9 cellular contexts compared by ENCODE assay signal in the genomic region with DNA sequence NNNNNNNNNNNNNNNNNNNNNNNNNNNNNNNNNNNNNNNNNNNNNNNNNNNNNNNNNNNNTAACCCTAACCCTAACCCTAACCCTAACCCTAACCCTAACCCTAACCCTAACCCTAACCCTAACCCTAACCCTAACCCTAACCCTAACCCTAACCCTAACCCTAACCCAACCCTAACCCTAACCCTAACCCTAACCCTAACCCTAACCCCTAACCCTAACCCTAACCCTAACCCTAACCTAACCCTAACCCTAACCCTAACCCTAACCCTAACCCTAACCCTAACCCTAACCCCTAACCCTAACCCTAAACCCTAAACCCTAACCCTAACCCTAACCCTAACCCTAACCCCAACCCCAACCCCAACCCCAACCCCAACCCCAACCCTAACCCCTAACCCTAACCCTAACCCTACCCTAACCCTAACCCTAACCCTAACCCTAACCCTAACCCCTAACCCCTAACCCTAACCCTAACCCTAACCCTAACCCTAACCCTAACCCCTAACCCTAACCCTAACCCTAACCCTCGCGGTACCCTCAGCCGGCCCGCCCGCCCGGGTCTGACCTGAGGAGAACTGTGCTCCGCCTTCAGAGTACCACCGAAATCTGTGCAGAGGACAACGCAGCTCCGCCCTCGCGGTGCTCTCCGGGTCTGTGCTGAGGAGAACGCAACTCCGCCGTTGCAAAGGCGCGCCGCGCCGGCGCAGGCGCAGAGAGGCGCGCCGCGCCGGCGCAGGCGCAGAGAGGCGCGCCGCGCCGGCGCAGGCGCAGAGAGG. TPM values are rescaled to one million over a fixed set of nuclear protein-coding genes. Genes with fewer than 3 reads are reported as not detected.
DNase-seq lines count a peak whose midpoint lies in the region; ATAC-seq, FAIRE-seq and TF ChIP-seq lines count a peak whose summit lies in the region.
"Not testable (repeated sequence)": the region's sequence is repeated elsewhere in the genome, so short reads cannot be mapped to it uniquely, and the experiment has no call there.
"Had no signal": no experiment of that assay in that cellular context is flagged by ENCODE, and none has a peak within 500 bp of the region (broad histone marks: within the 10 kb centered on the region; RNA-seq: fewer than 3 reads in every experiment).

No MANE protein-coding gene starts in this region.

- not testable (repeated sequence) for H3K27ac Mint-ChIP-seq in activated CD4-positive, alpha-beta memory T cell treated with anti-CD3 and anti-CD28 coated beads, Interleukin-2, amount 10 ng/mL, durations not matched to agents 7 days and 5 days; activated naive CD4-positive, alpha-beta T cell treated with anti-CD3 and anti-CD28 coated beads for 36 hours; osteocyte (ENCODE audit: unreplicated experiment)

- H3K14ac ChIP-seq in H1 (ENCODE audit: insufficient read length) = not testable (repeated sequence)

- CTCF ChIA-PET in activated CD4-positive, alpha-beta memory T cell treated with anti-CD3 and anti-CD28 coated beads, Interleukin-2, amount 10 ng/mL, durations not matched to agents 7 days and 5 days (lab: Charles Lee); activated naive CD4-positive, alpha-beta T cell treated with anti-CD3 and anti-CD28 coated beads for 36 hours (lab: Charles Lee); H1 (lab: Charles Lee; ENCODE audit: partially characterized antibody): not testable (repeated sequence)

- peak overlapping the region; percentile 89; the same call in 1 of the 2 replicates for H4K8ac ChIP-seq in H1 (ENCODE audit: extremely low read depth, insufficient read depth, low read length)

- not testable (repeated sequence) for TF ChIP-seq EP300 in H1 (IDR thresholded peaks at IDR 0.05; ENCODE audit: borderline replicate concordance in 1 of 2, low read depth in 2 of 2, low read length in 2 of 2)

- H3K23me2 ChIP-seq in H1 (ENCODE audit: low read depth, low read length) = not testable (repeated sequence)

- ATAC-seq in RWPE2 (ENCODE audit: low read depth) (peak; percentile 57), left lobe of liver (peak; percentile 55)

- H3K4me3 ChIP-seq in RWPE2 (ENCODE audit: severe bottlenecking); H1 (ENCODE audit: extremely low read depth in 1 of 4, insufficient read depth in 2 of 4, low read depth in 3 of 4, low read length in 4 of 4): not testable (repeated sequence)

- not testable (repeated sequence) for H2AK5ac ChIP-seq in H1 (ENCODE audit: low read depth, low read length)

- H2BK120ac ChIP-seq in H1 (replicated peaks; ENCODE audit: low read depth, low read length) = not testable (repeated sequence)

- not testable (repeated sequence) for H2BK20ac ChIP-seq in H1 (ENCODE audit: low read length)

- not testable (repeated sequence) for H3K9me3 Mint-ChIP-seq in activated CD4-positive, alpha-beta memory T cell treated with anti-CD3 and anti-CD28 coated beads, Interleukin-2, amount 10 ng/mL, durations not matched to agents 7 days and 5 days; activated naive CD4-positive, alpha-beta T cell treated with anti-CD3 and anti-CD28 coated beads for 36 hours; osteocyte (ENCODE audit: unreplicated experiment)

- not testable (repeated sequence) for H2AFZ ChIP-seq in H1 (ENCODE audit: low read length)

- H3K27me3 Mint-ChIP-seq in activated CD4-positive, alpha-beta memory T cell treated with anti-CD3 and anti-CD28 coated beads, Interleukin-2, amount 10 ng/mL, durations not matched to agents 7 days and 5 days; activated naive CD4-positive, alpha-beta T cell treated with anti-CD3 and anti-CD28 coated beads for 36 hours (ENCODE audit: low read depth); osteocyte (ENCODE audit: unreplicated experiment): not testable (repeated sequence)

- not testable (repeated sequence) for H3K27me3 ChIP-seq in RWPE2 (ENCODE audit: insufficient read depth, poor library complexity, severe bottlenecking); H1 (replicated peaks in 1 of 4; ENCODE audit: control insufficient read depth in 3 of 4, extremely low read depth in 1 of 4, insufficient read depth in 3 of 4, low read length in 3 of 4)

- H4K5ac ChIP-seq in H1 (ENCODE audit: insufficient read length, low read depth, low read length) = not testable (repeated sequence)

- POLR2A ChIA-PET in activated CD4-positive, alpha-beta memory T cell treated with anti-CD3 and anti-CD28 coated beads, Interleukin-2, amount 10 ng/mL, durations not matched to agents 7 days and 5 days (lab: Charles Lee); H1 (lab: Charles Lee; ENCODE audit: partially characterized antibody): not testable (repeated sequence)

- H3K9ac ChIP-seq in H1 (replicated peaks in 1 of 4; ENCODE audit: extremely low read depth in 1 of 4, low read depth in 3 of 4, low read length in 3 of 4) = not testable (repeated sequence)

- H3K36me3 ChIP-seq in RWPE2 (ENCODE audit: low read depth); H1 (ENCODE audit: control insufficient read depth in 2 of 4, insufficient read depth in 4 of 4, low read length in 3 of 4): not testable (repeated sequence)

- not testable (repeated sequence) for H3K4me1 Mint-ChIP-seq in activated CD4-positive, alpha-beta memory T cell treated with anti-CD3 and anti-CD28 coated beads, Interleukin-2, amount 10 ng/mL, durations not matched to agents 7 days and 5 days; activated naive CD4-positive, alpha-beta T cell treated with anti-CD3 and anti-CD28 coated beads for 36 hours (ENCODE audit: low read depth); osteocyte (ENCODE audit: unreplicated experiment)

- not testable (repeated sequence) for H3K79me2 ChIP-seq in H1 (ENCODE audit: control insufficient read depth in 1 of 2, insufficient read depth in 2 of 2, low read length in 2 of 2)

- not testable (repeated sequence) for H3K79me1 ChIP-seq in H1 (ENCODE audit: low read depth, low read length)

- not testable (repeated sequence) for H3K4ac ChIP-seq in H1 (replicated peaks; ENCODE audit: insufficient read length, low read depth, low read length)

- not testable (repeated sequence) for H2BK15ac ChIP-seq in H1 (ENCODE audit: low read length)

- not testable (repeated sequence) for H3K18ac ChIP-seq in H1 (ENCODE audit: extremely low read depth, low read length)

- TF ChIP-seq POLR2A in H1 (IDR thresholded peaks at IDR 0.05; ENCODE audit: control extremely low read depth in 1 of 2, low read depth in 2 of 2, low read length in 2 of 2) = not testable (repeated sequence)

- not testable (repeated sequence) for H3K9me3 ChIP-seq in RWPE2 (ENCODE audit: severe bottlenecking); H1 (ENCODE audit: insufficient read depth in 2 of 2, low read depth in 1 of 2, low read length in 1 of 2)

- not testable (repeated sequence) for H4K20me1 ChIP-seq in H1 (replicated peaks in 1 of 2; ENCODE audit: control insufficient read depth in 1 of 2, insufficient read depth in 2 of 2, low read length in 2 of 2)

- H3K36me3 Mint-ChIP-seq in activated CD4-positive, alpha-beta memory T cell treated with anti-CD3 and anti-CD28 coated beads, Interleukin-2, amount 10 ng/mL, durations not matched to agents 7 days and 5 days (ENCODE audit: low read depth); activated naive CD4-positive, alpha-beta T cell treated with anti-CD3 and anti-CD28 coated beads for 36 hours (ENCODE audit: low read depth); osteocyte (ENCODE audit: unreplicated experiment): not testable (repeated sequence)

- intact Hi-C loops in activated naive CD4-positive, alpha-beta T cell treated with anti-CD3 and anti-CD28 coated beads for 36 hours (cut with micrococcal nuclease) = not testable (repeated sequence)

- H3K4me3 Mint-ChIP-seq in activated CD4-positive, alpha-beta memory T cell treated with anti-CD3 and anti-CD28 coated beads, Interleukin-2, amount 10 ng/mL, durations not matched to agents 7 days and 5 days; activated naive CD4-positive, alpha-beta T cell treated with anti-CD3 and anti-CD28 coated beads for 36 hours; osteocyte (ENCODE audit: unreplicated experiment): not testable (repeated sequence)

- not testable (repeated sequence) for H3K27ac ChIP-seq in RWPE2 (ENCODE audit: poor library complexity, severe bottlenecking); H1 (ENCODE audit: low read depth, low read length)

- H4K91ac ChIP-seq in H1 (replicated peaks; ENCODE audit: insufficient read length, low read length) = not testable (repeated sequence)

- FAIRE-seq in H1 (lab: Jason Lieb, UNC) = not testable (repeated sequence)

- no CpG with 5 or more reads among the region's 37 CpGs for WGBS in H1 (ENCODE audit: extremely low coverage in 1 of 2, insufficient coverage in 1 of 2, insufficient read length in 1 of 2, insufficient replicate concordance in 2 of 2, low coverage in 1 of 2, low lambda C conversion rate in 2 of 2, missing lambda C conversion rate in 1 of 2), 2 experiments

- H3K23ac ChIP-seq in H1 (ENCODE audit: insufficient read length) = not testable (repeated sequence)

- not testable (repeated sequence) for DNase-seq in RWPE2 (ENCODE audit: low spot score)
- peak; percentile 28 for DNase-seq in activated CD4-positive, alpha-beta memory T cell treated with anti-CD3 and anti-CD28 coated beads, Interleukin-2, amount 10 ng/mL, durations not matched to agents 7 days and 5 days
- DNase-seq in activated naive CD4-positive, alpha-beta T cell treated with anti-CD3 and anti-CD28 coated beads for 36 hours = peak; percentile 24
- DNase-seq in H1 (ENCODE audit: low read depth in 1 of 2, low spot score in 2 of 2) (peak in 1 of 2 experiments; percentile 68), left lobe of liver (ENCODE audit: low spot score) (peak; percentile 50), osteocyte (ENCODE audit: extremely low spot score, unreplicated experiment) (peak; percentile 69)
- peak; percentile 26 for DNase-seq in stimulated activated CD8-positive, alpha-beta memory T cell treated with anti-CD3 and anti-CD28 coated beads, Interleukin-4, amount 100 ng/mL, for 48 hours

- H3K4me2 ChIP-seq in H1 (ENCODE audit: insufficient read depth in 1 of 2, low read depth in 2 of 2, low read length in 2 of 2) = not testable (repeated sequence)

- TF ChIP-seq CTCF in RWPE2 (IDR thresholded peaks at IDR 0.05; ENCODE audit: poor library complexity, severe bottlenecking); H1 (IDR thresholded peaks at IDR 0.05; ENCODE audit: control extremely low read depth in 1 of 3, insufficient read depth in 1 of 3, low read depth in 1 of 3, low read length in 3 of 3); osteocyte (IDR thresholded peaks at IDR 0.05): not testable (repeated sequence)

- H2BK12ac ChIP-seq in H1 (ENCODE audit: low read depth, low read length) = not testable (repeated sequence)

- H2BK5ac ChIP-seq in H1 (ENCODE audit: low read depth, low read length) = not testable (repeated sequence)

- not testable (repeated sequence) for TF ChIP-seq RAD21 in H1 (IDR thresholded peaks at IDR 0.05 in 1 of 2, conservative IDR thresholded peaks at IDR 0.05 in 1 of 2; ENCODE audit: low read depth in 2 of 2, low read length in 2 of 2)

- H3K56ac ChIP-seq in H1 (replicated peaks; ENCODE audit: insufficient read length, low read depth, low read length) = not testable (repeated sequence)

- not testable (repeated sequence) for H3K4me1 ChIP-seq in RWPE2 (ENCODE audit: insufficient read depth, poor library complexity, severe bottlenecking); H1 (replicated peaks in 1 of 4; ENCODE audit: control insufficient read depth in 3 of 4, insufficient read depth in 4 of 4, low read length in 3 of 4)

RNA-seq across cellular contexts. Expression of gene OR4F5, which starts 55.1 kb away (rescaled TPM):
- total RNA-seq in activated CD4-positive, alpha-beta memory T cell treated with anti-CD3 and anti-CD28 coated beads, Interleukin-2, amount 10 ng/mL, durations not matched to agents 7 days and 5 days = not detected
- not detected for total RNA-seq in activated naive CD4-positive, alpha-beta T cell treated with anti-CD3 and anti-CD28 coated beads for 36 hours
- not detected in 2 replicates for total RNA-seq in H1 (2021; fragmentation: NEBNext Ultra II Directional; extraction: Animal tissue kit (Norgen Biotek cat#: 25700))
- polyA plus RNA-seq in H1 (2011; rRNA removed) = not detected in 2 replicates
- not detected for polyA plus RNA-seq in H1 (2011; cell fraction: cytosol; rRNA removed)
- not detected for polyA plus RNA-seq in H1 (2011; cell fraction: nucleus; rRNA removed)
- not detected in 4 replicates for polyA plus RNA-seq in H1 (2012, experiment 1 of 2)
- polyA plus RNA-seq in H1 (2012, experiment 2 of 2) = not detected
- not detected for polyA plus RNA-seq in H1 (2013, experiment 1 of 2)
- polyA plus RNA-seq in H1 (2013, experiment 2 of 2) = not detected
- polyA minus RNA-seq in H1 (2011; rRNA and poly(A)+ RNA removed) = not detected in 2 replicates
- not detected for polyA minus RNA-seq in H1 (2011; cell fraction: cytosol; rRNA and poly(A)+ RNA removed)
- polyA minus RNA-seq in H1 (2011; cell fraction: nucleus; rRNA and poly(A)+ RNA removed) = not detected
- total RNA-seq in left lobe of liver (not detected), osteocyte (not detected in 2 replicates)
- total RNA-seq: frontal cortex had no signal
- polyA plus RNA-seq: small intestine had no signal
